In the genomic region with DNA sequence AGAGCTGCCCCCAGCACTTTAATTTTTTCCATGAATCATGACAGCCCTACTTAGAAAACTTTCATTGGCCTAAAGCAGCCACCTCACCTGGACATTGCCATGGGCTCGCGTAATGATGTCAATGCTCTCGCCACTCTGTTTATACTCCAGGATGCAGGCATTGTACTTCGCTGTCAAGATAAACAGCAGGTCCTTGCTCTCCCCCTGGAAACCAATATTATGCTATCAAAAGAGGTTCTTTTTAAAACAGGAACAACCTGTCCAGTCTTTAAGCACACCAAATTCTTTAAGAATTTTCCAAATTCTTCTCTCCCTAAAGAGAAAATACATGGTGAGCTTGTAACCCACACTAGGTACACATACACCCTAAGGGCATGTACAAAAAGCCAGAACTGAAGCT, we compare ENCODE assay signal across 33 cellular contexts. TPM values are rescaled to one million over a fixed set of nuclear protein-coding genes. Genes with fewer than 3 reads are reported as not detected.
DNase-seq lines count a peak whose midpoint lies in the region; ATAC-seq and TF ChIP-seq lines count a peak whose summit lies in the region.
"Had no signal": no experiment of that assay in that cellular context is flagged by ENCODE, and none has a peak within 500 bp of the region (broad histone marks: within the 10 kb centered on the region; RNA-seq: fewer than 3 reads in every experiment).

No MANE protein-coding gene starts in this region.

- intact Hi-C loops in lower lobe of right lung (cut with DNase I) = loop anchor here (10.0 kb wide), 1 partner anchor 65 kb away; the partner anchor contains the start of gene TMEM216

- H3K36me3 ChIP-seq in GM23248 (ENCODE audit: low read depth) = peaks cover 16% of the 10 kb centered on the region
- H3K36me3 ChIP-seq in parathyroid adenoma (ENCODE audit: control insufficient read depth, insufficient read depth, low read length) = no peaks in the 10 kb centered on the region
- H3K36me3 ChIP-seq in lower lobe of right lung = peaks cover 53% of the 10 kb centered on the region
- H3K36me3 ChIP-seq: ovary had no signal

- TF ChIP-seq CTCF in 22Rv1 (IDR thresholded peaks at IDR 0.05) = no peak
- TF ChIP-seq CTCF in parathyroid adenoma (IDR thresholded peaks at IDR 0.05) = no peak
- TF ChIP-seq CTCF in lower lobe of right lung (IDR thresholded peaks at IDR 0.05) = no peak

- peaks cover 71% of the 10 kb centered on the region for H3K36me3 Mint-ChIP-seq in effector memory CD8-positive, alpha-beta T cell (ENCODE audit: insufficient read depth)
- H3K36me3 Mint-ChIP-seq in activated naive CD8-positive, alpha-beta T cell treated with anti-CD3 and anti-CD28 coated beads, Interleukin-2, amount 50 U/mL, for 24 hours (ENCODE audit: low read depth) = peaks cover 57% of the 10 kb centered on the region

- H3K4me1 ChIP-seq in GM23248 (ENCODE audit: insufficient read depth) (peaks cover 46% of the 10 kb centered on the region), parathyroid adenoma (peaks cover 6% of the 10 kb centered on the region), lower lobe of right lung (peaks cover 28% of the 10 kb centered on the region)

- no peak for ATAC-seq in effector memory CD8-positive, alpha-beta T cell (replicated peaks)
- ATAC-seq in activated naive CD8-positive, alpha-beta T cell treated with anti-CD3 and anti-CD28 coated beads, Interleukin-2, amount 50 U/mL, for 24 hours = no peak
- no peak for ATAC-seq in lower lobe of right lung
- ATAC-seq: heart left ventricle; naive thymus-derived CD8-positive, alpha-beta T cell; Panc1 had no signal

- H3K79me2 ChIP-seq in GM23248 (ENCODE audit: insufficient read depth) = peaks cover 78% of the 10 kb centered on the region
- H3K79me2 ChIP-seq in parathyroid adenoma = peaks cover 40% of the 10 kb centered on the region

- H3K4me2 ChIP-seq in GM23248 (ENCODE audit: unreplicated experiment) (no peak overlapping the region), parathyroid adenoma (ENCODE audit: low read length) (no peak overlapping the region)

- H3K9ac ChIP-seq in GM23248 (0 out of 2 replicates have a peak overlapping the region, but pooled peaks have one; percentile 100), parathyroid adenoma (no peak overlapping the region)

- peaks cover 38 to 49% of the 10 kb centered on the region in 2 donors for H3K4me1 Mint-ChIP-seq in effector memory CD8-positive, alpha-beta T cell (ENCODE audit: low read depth in 2 of 2)
- H3K4me1 Mint-ChIP-seq in activated naive CD8-positive, alpha-beta T cell treated with anti-CD3 and anti-CD28 coated beads, Interleukin-2, amount 50 U/mL, for 24 hours = peaks cover 58% of the 10 kb centered on the region

- no peak overlapping the region for H2AFZ ChIP-seq in GM23248
- no peak overlapping the region for H2AFZ ChIP-seq in parathyroid adenoma

- peak overlapping the region; percentile 93; the same call in 1 of the 2 replicates for H3K4me3 ChIP-seq in GM23248
- H3K4me3 ChIP-seq in parathyroid adenoma (ENCODE audit: low read depth, low read length) = no peak overlapping the region
- H3K4me3 ChIP-seq in lower lobe of right lung = no peak overlapping the region
- H3K4me3 ChIP-seq: heart left ventricle, ovary, right atrium auricular region, stomach, vagina had no signal

- WGBS in GM23248 (ENCODE audit: low coverage in 1 of 2, low lambda C conversion rate in 2 of 2, missing lambda C conversion rate in 2 of 2), 2 experiments = 95 to 98% methylated on average over 4 of the region's 4 CpGs

- H3K4me3 Mint-ChIP-seq in effector memory CD8-positive, alpha-beta T cell = no peak overlapping the region
- no peak overlapping the region for H3K4me3 Mint-ChIP-seq in activated naive CD8-positive, alpha-beta T cell treated with anti-CD3 and anti-CD28 coated beads, Interleukin-2, amount 50 U/mL, for 24 hours
- H3K4me3 Mint-ChIP-seq: B cell had no signal

- no peak for DNase-seq in GM23248
- DNase-seq in effector memory CD8-positive, alpha-beta T cell = no peak
- DNase-seq in NCI-H2081 treated with DMSO at 0.1 percent for 48 hours (lab: John Stamatoyannopoulos, UW) = no peak
- DNase-seq in activated naive CD8-positive, alpha-beta T cell treated with anti-CD3 and anti-CD28 coated beads, Interleukin-2, amount 50 U/mL, for 24 hours = no peak
- no peak for DNase-seq in NK-92 (lab: John Stamatoyannopoulos, UW; ENCODE audit: unreplicated experiment)
- no peak for DNase-seq in lower lobe of right lung
- DNase-seq: ACHN; activated CD4-positive, alpha-beta T cell treated with anti-CD3 and anti-CD28 coated beads, Interleukin-2, amount 50 U/mL, for 48 hours; activated CD4-positive, CD25-positive, alpha-beta regulatory T cell treated with anti-CD3 and anti-CD28 coated beads, Interleukin-2, amount 50 U/mL, for 72 hours; aorta; CD8-positive, alpha-beta memory T cell; heart left ventricle; KG1; kidney; midbrain; MM.1S; naive thymus-derived CD8-positive, alpha-beta T cell; NCI-H1417 treated with DMSO at 0.1 percent for 48 hours; NCI-H2081; NCI-H345; NCI-H69; ovary; Right ventricle myocardium superior; stimulated activated CD4-positive, alpha-beta T cell treated with anti-CD3 and anti-CD28 coated beads, Interleukin-1b, Interleukin-23, amount 100 ng/mL, for 48 hours; stomach had no signal

- no peaks in the 10 kb centered on the region for H3K27me3 Mint-ChIP-seq in effector memory CD8-positive, alpha-beta T cell
- no peaks in the 10 kb centered on the region for H3K27me3 Mint-ChIP-seq in activated naive CD8-positive, alpha-beta T cell treated with anti-CD3 and anti-CD28 coated beads, Interleukin-2, amount 50 U/mL, for 24 hours
- H3K27me3 Mint-ChIP-seq: activated naive CD8-positive, alpha-beta T cell; B cell; naive thymus-derived CD8-positive, alpha-beta T cell had no signal

- no peaks in the 10 kb centered on the region for H3K9me3 Mint-ChIP-seq in effector memory CD8-positive, alpha-beta T cell
- H3K9me3 Mint-ChIP-seq in activated naive CD8-positive, alpha-beta T cell treated with anti-CD3 and anti-CD28 coated beads, Interleukin-2, amount 50 U/mL, for 24 hours = no peaks in the 10 kb centered on the region
- H3K9me3 Mint-ChIP-seq: CD8-positive, alpha-beta memory T cell; naive thymus-derived CD8-positive, alpha-beta T cell had no signal

- peaks cover 50% of the 10 kb centered on the region for H3F3A ChIP-seq in GM23248 (ENCODE audit: insufficient read depth)

- H3K27ac ChIP-seq in 22Rv1 = peak overlapping the region; percentile 35
- H3K27ac ChIP-seq in GM23248 = no peak overlapping the region
- H3K27ac ChIP-seq in parathyroid adenoma = peak overlapping the region; percentile 15
- no peak overlapping the region for H3K27ac ChIP-seq in lower lobe of right lung
- H3K27ac ChIP-seq: HL-60, ovary, right atrium auricular region, vagina had no signal

- H3K9me3 ChIP-seq in GM23248 (ENCODE audit: low read depth) = no peaks in the 10 kb centered on the region
- no peaks in the 10 kb centered on the region for H3K9me3 ChIP-seq in parathyroid adenoma (ENCODE audit: control insufficient read depth, low read length)
- no peaks in the 10 kb centered on the region for H3K9me3 ChIP-seq in lower lobe of right lung
- H3K9me3 ChIP-seq: heart left ventricle, ovary, right atrium auricular region, stomach, vagina had no signal

- H4K20me1 ChIP-seq in GM23248 (ENCODE audit: insufficient read depth) = no peaks in the 10 kb centered on the region

- H3K27me3 ChIP-seq in GM23248 (replicated peaks; ENCODE audit: insufficient read depth) (no peaks in the 10 kb centered on the region), parathyroid adenoma (ENCODE audit: control insufficient read depth, insufficient read depth, low read length) (no peaks in the 10 kb centered on the region), lower lobe of right lung (ENCODE audit: low read depth) (no peaks in the 10 kb centered on the region)
- H3K27me3 ChIP-seq: heart left ventricle, ovary, right atrium auricular region, stomach, vagina had no signal

- H3K9me2 ChIP-seq in GM23248 (ENCODE audit: insufficient read depth) = no peaks in the 10 kb centered on the region

- H3K27ac Mint-ChIP-seq in effector memory CD8-positive, alpha-beta T cell = peak overlapping the region; percentile 35 to 49
- H3K27ac Mint-ChIP-seq in activated naive CD8-positive, alpha-beta T cell treated with anti-CD3 and anti-CD28 coated beads, Interleukin-2, amount 50 U/mL, for 24 hours = no peak overlapping the region
- H3K27ac Mint-ChIP-seq: activated naive CD8-positive, alpha-beta T cell; B cell had no signal

- in situ Hi-C loops in GM23248 (cut with MboI) = no loop called here

RNA-seq across cellular contexts. Expression of gene DDB1, which starts 3.0 kb away (rescaled TPM):
- total RNA-seq in GM23248 (2014; rRNA removed; shearing (Covaris generic)) = 229 and 252 TPM in 2 replicates
- 160 and 162 TPM in 2 replicates for polyA plus RNA-seq in GM23248 (2016; fragmentation: Nextera tagmentation; extraction: Ambion mirVana)
- total RNA-seq in lower lobe of right lung = 122 TPM

RNA-seq across cellular contexts. Expression of gene TKFC, which starts 3.2 kb away (rescaled TPM):
- 44.3 and 44.6 TPM in 2 replicates for total RNA-seq in GM23248 (2014; rRNA removed; shearing (Covaris generic))
- polyA plus RNA-seq in GM23248 (2016; fragmentation: Nextera tagmentation; extraction: Ambion mirVana) = 35.3 and 39.8 TPM in 2 replicates
- total RNA-seq in lower lobe of right lung = 35.0 TPM

RNA-seq across cellular contexts. Expression of gene CYB561A3, which starts 31.8 kb away (rescaled TPM):
- 38.4 and 49.0 TPM in 2 replicates for total RNA-seq in GM23248 (2014; rRNA removed; shearing (Covaris generic))
- polyA plus RNA-seq in GM23248 (2016; fragmentation: Nextera tagmentation; extraction: Ambion mirVana) = 42.9 and 52.3 TPM in 2 replicates
- 47.2 TPM for total RNA-seq in lower lobe of right lung

RNA-seq across cellular contexts. Expression of gene TMEM138, which starts 32.3 kb away (rescaled TPM):
- total RNA-seq in GM23248 (2014; rRNA removed; shearing (Covaris generic)) = 19.0 and 21.5 TPM in 2 replicates
- 48.3 and 50.2 TPM in 2 replicates for polyA plus RNA-seq in GM23248 (2016; fragmentation: Nextera tagmentation; extraction: Ambion mirVana)
- 38.9 TPM for total RNA-seq in lower lobe of right lung

RNA-seq across cellular contexts. Expression of gene VWCE, which starts 34.8 kb away (rescaled TPM):
- total RNA-seq in GM23248 (2014; rRNA removed; shearing (Covaris generic)) = 0.76 and 1.1 TPM in 2 replicates
- polyA plus RNA-seq in GM23248 (2016; fragmentation: Nextera tagmentation; extraction: Ambion mirVana) = 0.61 and 0.70 TPM in 2 replicates
- 1.2 TPM for total RNA-seq in lower lobe of right lung
- polyA plus RNA-seq: CD8-positive, alpha-beta memory T cell; naive thymus-derived CD8-positive, alpha-beta T cell had no signal

Comparison
In these comparisons a context has a peak if more than half of its experiments do, and no peak if none do; other contexts are left out.
1. H3K27ac ChIP-seq: peak in 22Rv1 (single experiment) and parathyroid adenoma (single experiment); none in GM23248 (single experiment) and lower lobe of right lung (single experiment).